In the genomic region with DNA sequence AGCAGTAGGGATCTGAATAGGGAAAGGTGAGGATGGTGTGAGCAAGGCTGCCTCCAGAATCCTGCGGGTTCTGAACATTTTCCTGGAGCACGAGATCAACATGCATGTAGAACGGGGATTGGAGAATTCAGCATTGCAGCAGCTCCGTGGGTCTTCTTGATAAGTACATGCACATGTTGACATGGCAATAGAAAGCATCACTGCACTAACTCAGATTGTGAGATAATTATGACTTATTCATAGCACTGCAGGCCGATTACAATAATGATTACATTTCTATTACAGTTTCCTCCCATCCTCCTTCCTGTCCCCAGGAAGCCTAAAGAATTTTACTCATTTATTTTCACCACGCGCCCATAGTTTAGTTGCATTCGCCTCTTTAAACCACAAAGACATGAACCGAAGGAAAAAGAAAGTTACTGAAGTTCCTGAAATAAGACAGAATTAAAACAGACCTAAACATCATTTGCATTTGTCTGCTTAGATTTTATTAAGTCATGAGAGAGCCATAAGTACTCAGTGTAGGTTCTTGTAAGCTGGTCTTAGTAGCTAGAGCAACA, we compare ENCODE assay signal across 35 cellular contexts.
"Had no signal": no experiment of that assay in that cellular context is flagged by ENCODE, and none has a peak within 500 bp of the region (broad histone marks: within the 10 kb centered on the region; RNA-seq: fewer than 3 reads in every experiment).

No MANE protein-coding gene starts in this region.

- H3K9me3 Mint-ChIP-seq: activated B cell treated with CpG ODN at 0.5 μM for 24 hours; activated CD4-positive, alpha-beta memory T cell treated with anti-CD3 and anti-CD28 coated beads for 36 hours; activated naive CD4-positive, alpha-beta T cell treated with anti-CD3 and anti-CD28 coated beads for 36 hours; activated naive CD4-positive, alpha-beta T cell treated with anti-CD3 and anti-CD28 coated beads, Interleukin-2, amount 50 U/mL, for 24 hours; activated naive CD8-positive, alpha-beta T cell treated with anti-CD3 and anti-CD28 coated beads for 36 hours; activated naive CD8-positive, alpha-beta T cell treated with anti-CD3 and anti-CD28 coated beads, Interleukin-2, amount 50 U/mL, for 24 hours; activated T-helper 1 cell treated with anti-CD3 and anti-CD28 coated beads, Interleukin-12 subunit alpha, Interleukin-12 subunit beta, Interleukin-2, Interleukin-4 antibody, amounts not matched to agents 30 ng/mL and 10 ng/mL and 1 ng/mL, durations not matched to agents 14 hours and 24 hours and 36 hours; activated T-helper 2 cell treated with anti-CD3 and anti-CD28 coated beads, Interferon-gamma antibody, Interleukin-2, Interleukin-4, amounts not matched to agents 10 μg/mL and 5 μg/mL and 100 μg/mL, durations not matched to agents 14 hours and 24 hours and 36 hours; brain; T-helper 2 cell treated with Interferon-gamma antibody and Interleukin-4, amounts not matched to agents 5 μg/mL and 100 μg/mL, for 36 hours had no signal

- H3K4me1 Mint-ChIP-seq: activated B cell treated with CpG ODN at 0.5 μM for 24 hours; activated naive CD4-positive, alpha-beta T cell treated with anti-CD3 and anti-CD28 coated beads, Interleukin-2, amount 50 U/mL, for 24 hours; activated naive CD8-positive, alpha-beta T cell treated with anti-CD3 and anti-CD28 coated beads for 36 hours; activated naive CD8-positive, alpha-beta T cell treated with anti-CD3 and anti-CD28 coated beads, Interleukin-2, amount 50 U/mL, for 24 hours had no signal

- H3K36me3 Mint-ChIP-seq: activated CD4-positive, alpha-beta memory T cell treated with anti-CD3 and anti-CD28 coated beads for 36 hours; activated CD8-positive, alpha-beta memory T cell treated with anti-CD3 and anti-CD28 coated beads, Interleukin-2, amount 10 ng/mL, durations not matched to agents 7 days and 5 days; activated naive CD4-positive, alpha-beta T cell treated with anti-CD3 and anti-CD28 coated beads, Interleukin-2, amount 50 U/mL, for 24 hours; activated naive CD8-positive, alpha-beta T cell treated with anti-CD3 and anti-CD28 coated beads for 36 hours; brain had no signal

- H3K4me1 ChIP-seq: adrenal gland, breast epithelium, colonic mucosa, esophagus squamous epithelium had no signal

- H3K36me3 ChIP-seq: adrenal gland, breast epithelium, cardiac muscle cell, colonic mucosa, esophagus squamous epithelium, WERI-Rb-1 had no signal

- FAIRE-seq: endometrium, endothelial cell of umbilical vein had no signal

- DNase-seq: activated B cell treated with CpG ODN at 0.5 μM for 24 hours; activated CD4-positive, alpha-beta memory T cell treated with anti-CD3 and anti-CD28 coated beads for 36 hours; activated CD4-positive, alpha-beta T cell treated with anti-CD3 and anti-CD28 coated beads for 48 hours; activated CD8-positive, alpha-beta memory T cell treated with anti-CD3 and anti-CD28 coated beads, Interleukin-2, amount 10 ng/mL, durations not matched to agents 7 days and 5 days; activated CD8-positive, alpha-beta memory T cell treated with anti-CD3 and anti-CD28 coated beads, Interleukin-2, amount 50 U/mL, for 4 hours; activated CD8-positive, alpha-beta T cell treated with anti-CD3 and anti-CD28 coated beads, Interleukin-2, amount 10 ng/mL, durations not matched to agents 7 days and 5 days; activated effector memory CD4-positive, alpha-beta T cell treated with anti-CD3 and anti-CD28 coated beads, Interleukin-2, amount 50 U/mL, for 16 hours; activated naive CD4-positive, alpha-beta T cell treated with anti-CD3 and anti-CD28 coated beads for 36 hours; activated naive CD8-positive, alpha-beta T cell treated with anti-CD3 and anti-CD28 coated beads for 36 hours; activated naive CD8-positive, alpha-beta T cell treated with anti-CD3 and anti-CD28 coated beads, Interleukin-2, amount 50 U/mL, for 24 hours; activated T-cell treated with anti-CD3 and anti-CD28 coated beads, Interleukin-2, amount 50 U/mL, for 1 hour; activated T-cell treated with anti-CD3 and anti-CD28 coated beads, Interleukin-2, amount 50 U/mL, for 48 hours; adrenal gland; amygdala; aorta; central memory CD4-positive, alpha-beta T cell; cerebellar nuclear complex; colonic mucosa; effector CD8-positive, alpha-beta T cell; esophagus squamous epithelium; foreskin melanocyte; head of caudate nucleus; T-helper 17 cell; T1000; WERI-Rb-1 had no signal

- H3K9me3 ChIP-seq: adrenal gland, breast epithelium, colonic mucosa, esophagus squamous epithelium had no signal

- H3K27me3 Mint-ChIP-seq: activated B cell treated with CpG ODN at 0.5 μM for 24 hours; activated naive CD8-positive, alpha-beta T cell treated with anti-CD3 and anti-CD28 coated beads for 36 hours; activated naive CD8-positive, alpha-beta T cell treated with anti-CD3 and anti-CD28 coated beads, Interleukin-2, amount 50 U/mL, for 24 hours; brain; T-helper 17 cell had no signal

- H3K27ac Mint-ChIP-seq: activated B cell treated with CpG ODN at 0.5 μM for 24 hours; activated CD4-positive, alpha-beta memory T cell treated with anti-CD3 and anti-CD28 coated beads for 36 hours; activated CD8-positive, alpha-beta memory T cell treated with anti-CD3 and anti-CD28 coated beads, Interleukin-2, amount 10 ng/mL, durations not matched to agents 7 days and 5 days; activated CD8-positive, alpha-beta T cell treated with anti-CD3 and anti-CD28 coated beads, Interleukin-2, amount 10 ng/mL, durations not matched to agents 7 days and 5 days; activated naive CD4-positive, alpha-beta T cell treated with anti-CD3 and anti-CD28 coated beads for 36 hours; activated naive CD4-positive, alpha-beta T cell treated with anti-CD3 and anti-CD28 coated beads, Interleukin-2, amount 50 U/mL, for 24 hours; activated naive CD8-positive, alpha-beta T cell treated with anti-CD3 and anti-CD28 coated beads for 36 hours; activated naive CD8-positive, alpha-beta T cell treated with anti-CD3 and anti-CD28 coated beads, Interleukin-2, amount 50 U/mL, for 24 hours; activated T-helper 1 cell treated with anti-CD3 and anti-CD28 coated beads, Interleukin-12 subunit alpha, Interleukin-12 subunit beta, Interleukin-2, Interleukin-4 antibody, amounts not matched to agents 30 ng/mL and 10 ng/mL and 1 ng/mL, durations not matched to agents 14 hours and 24 hours and 36 hours; activated T-helper 2 cell treated with anti-CD3 and anti-CD28 coated beads, Interferon-gamma antibody, Interleukin-2, Interleukin-4, amounts not matched to agents 10 μg/mL and 5 μg/mL and 100 μg/mL, durations not matched to agents 14 hours and 24 hours and 36 hours; brain; T-helper 17 cell; T-helper 2 cell treated with Interferon-gamma antibody and Interleukin-4, amounts not matched to agents 5 μg/mL and 100 μg/mL, for 36 hours had no signal

- H3K4me3 ChIP-seq: adrenal gland, breast epithelium, cardiac muscle cell, colonic mucosa, esophagus squamous epithelium had no signal

- H3K4me3 Mint-ChIP-seq: activated B cell treated with CpG ODN at 0.5 μM for 24 hours; activated CD4-positive, alpha-beta memory T cell treated with anti-CD3 and anti-CD28 coated beads for 36 hours; activated CD8-positive, alpha-beta memory T cell treated with anti-CD3 and anti-CD28 coated beads, Interleukin-2, amount 10 ng/mL, durations not matched to agents 7 days and 5 days; activated CD8-positive, alpha-beta T cell treated with anti-CD3 and anti-CD28 coated beads, Interleukin-2, amount 10 ng/mL, durations not matched to agents 7 days and 5 days; activated naive CD4-positive, alpha-beta T cell treated with anti-CD3 and anti-CD28 coated beads for 36 hours; activated naive CD4-positive, alpha-beta T cell treated with anti-CD3 and anti-CD28 coated beads, Interleukin-2, amount 50 U/mL, for 24 hours; activated naive CD8-positive, alpha-beta T cell treated with anti-CD3 and anti-CD28 coated beads for 36 hours; activated naive CD8-positive, alpha-beta T cell treated with anti-CD3 and anti-CD28 coated beads, Interleukin-2, amount 50 U/mL, for 24 hours; activated T-helper 1 cell treated with anti-CD3 and anti-CD28 coated beads, Interleukin-12 subunit alpha, Interleukin-12 subunit beta, Interleukin-2, Interleukin-4 antibody, amounts not matched to agents 30 ng/mL and 10 ng/mL and 1 ng/mL, durations not matched to agents 14 hours and 24 hours and 36 hours; brain; T-helper 17 cell; T-helper 2 cell treated with Interferon-gamma antibody and Interleukin-4, amounts not matched to agents 5 μg/mL and 100 μg/mL, for 36 hours had no signal

- H3K27ac ChIP-seq: adrenal gland, breast epithelium, cardiac muscle cell, colonic mucosa, epithelial cell of prostate, esophagus squamous epithelium, WERI-Rb-1 had no signal

- H3K27me3 ChIP-seq: cardiac muscle cell, colonic mucosa, esophagus squamous epithelium had no signal
